In genomic region chr1:15448877-15449462, GRCh38 we compare ENCODE assay signal across 1 cellular context.
TF ChIP-seq lines count a peak whose summit lies in the region.

No MANE protein-coding gene starts in this region.

TF ChIP-seq in K562, 482 proteins besides CTCF, POLR2A, EP300 and RAD21:
- TF ChIP-seq POLR2AphosphoS2 (IDR thresholded peaks at IDR 0.05; ENCODE audit: low read length) = no peak
- TF ChIP-seq, protein P1, sequence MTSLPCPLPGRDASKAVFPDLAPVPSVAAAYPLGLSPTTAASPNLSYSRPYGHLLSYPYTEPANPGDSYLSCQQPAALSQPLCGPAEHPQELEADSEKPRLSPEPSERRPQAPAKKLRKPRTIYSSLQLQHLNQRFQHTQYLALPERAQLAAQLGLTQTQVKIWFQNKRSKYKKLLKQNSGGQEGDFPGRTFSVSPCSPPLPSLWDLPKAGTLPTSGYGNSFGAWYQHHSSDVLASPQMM (CRISPR knock-in tag; IDR thresholded peaks at IDR 0.05) = no peak
- TF ChIP-seq, protein P2, sequence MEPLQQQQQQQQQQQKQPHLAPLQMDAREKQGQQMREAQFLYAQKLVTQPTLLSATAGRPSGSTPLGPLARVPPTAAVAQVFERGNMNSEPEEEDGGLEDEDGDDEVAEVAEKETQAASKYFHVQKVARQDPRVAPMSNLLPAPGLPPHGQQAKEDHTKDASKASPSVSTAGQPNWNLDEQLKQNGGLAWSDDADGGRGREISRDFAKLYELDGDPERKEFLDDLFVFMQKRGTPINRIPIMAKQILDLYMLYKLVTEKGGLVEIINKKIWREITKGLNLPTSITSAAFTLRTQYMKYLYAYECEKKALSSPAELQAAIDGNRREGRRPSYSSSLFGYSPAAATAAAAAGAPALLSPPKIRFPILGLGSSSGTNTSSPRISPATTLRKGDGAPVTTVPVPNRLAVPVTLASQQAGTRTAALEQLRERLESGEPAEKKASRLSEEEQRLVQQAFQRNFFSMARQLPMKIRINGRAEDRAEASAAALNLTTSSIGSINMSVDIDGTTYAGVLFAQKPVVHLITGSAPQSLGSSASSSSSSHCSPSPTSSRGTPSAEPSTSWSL (CRISPR knock-in tag; IDR thresholded peaks at IDR 0.05; ENCODE audit: borderline replicate concordance) = no peak
- TF ChIP-seq NCOA6 (IDR thresholded peaks at IDR 0.05) = no peak
- no peak for TF ChIP-seq ZNF184 (CRISPR knock-in tag; IDR thresholded peaks at IDR 0.05)
- TF ChIP-seq, protein P3, sequence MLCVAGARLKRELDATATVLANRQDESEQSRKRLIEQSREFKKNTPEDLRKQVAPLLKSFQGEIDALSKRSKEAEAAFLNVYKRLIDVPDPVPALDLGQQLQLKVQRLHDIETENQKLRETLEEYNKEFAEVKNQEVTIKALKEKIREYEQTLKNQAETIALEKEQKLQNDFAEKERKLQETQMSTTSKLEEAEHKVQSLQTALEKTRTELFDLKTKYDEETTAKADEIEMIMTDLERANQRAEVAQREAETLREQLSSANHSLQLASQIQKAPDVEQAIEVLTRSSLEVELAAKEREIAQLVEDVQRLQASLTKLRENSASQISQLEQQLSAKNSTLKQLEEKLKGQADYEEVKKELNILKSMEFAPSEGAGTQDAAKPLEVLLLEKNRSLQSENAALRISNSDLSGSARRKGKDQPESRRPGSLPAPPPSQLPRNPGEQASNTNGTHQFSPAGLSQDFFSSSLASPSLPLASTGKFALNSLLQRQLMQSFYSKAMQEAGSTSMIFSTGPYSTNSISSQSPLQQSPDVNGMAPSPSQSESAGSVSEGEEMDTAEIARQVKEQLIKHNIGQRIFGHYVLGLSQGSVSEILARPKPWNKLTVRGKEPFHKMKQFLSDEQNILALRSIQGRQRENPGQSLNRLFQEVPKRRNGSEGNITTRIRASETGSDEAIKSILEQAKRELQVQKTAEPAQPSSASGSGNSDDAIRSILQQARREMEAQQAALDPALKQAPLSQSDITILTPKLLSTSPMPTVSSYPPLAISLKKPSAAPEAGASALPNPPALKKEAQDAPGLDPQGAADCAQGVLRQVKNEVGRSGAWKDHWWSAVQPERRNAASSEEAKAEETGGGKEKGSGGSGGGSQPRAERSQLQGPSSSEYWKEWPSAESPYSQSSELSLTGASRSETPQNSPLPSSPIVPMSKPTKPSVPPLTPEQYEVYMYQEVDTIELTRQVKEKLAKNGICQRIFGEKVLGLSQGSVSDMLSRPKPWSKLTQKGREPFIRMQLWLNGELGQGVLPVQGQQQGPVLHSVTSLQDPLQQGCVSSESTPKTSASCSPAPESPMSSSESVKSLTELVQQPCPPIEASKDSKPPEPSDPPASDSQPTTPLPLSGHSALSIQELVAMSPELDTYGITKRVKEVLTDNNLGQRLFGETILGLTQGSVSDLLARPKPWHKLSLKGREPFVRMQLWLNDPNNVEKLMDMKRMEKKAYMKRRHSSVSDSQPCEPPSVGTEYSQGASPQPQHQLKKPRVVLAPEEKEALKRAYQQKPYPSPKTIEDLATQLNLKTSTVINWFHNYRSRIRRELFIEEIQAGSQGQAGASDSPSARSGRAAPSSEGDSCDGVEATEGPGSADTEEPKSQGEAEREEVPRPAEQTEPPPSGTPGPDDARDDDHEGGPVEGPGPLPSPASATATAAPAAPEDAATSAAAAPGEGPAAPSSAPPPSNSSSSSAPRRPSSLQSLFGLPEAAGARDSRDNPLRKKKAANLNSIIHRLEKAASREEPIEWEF (CRISPR knock-in tag; IDR thresholded peaks at IDR 0.05) = no peak
- TF ChIP-seq, protein P4, sequence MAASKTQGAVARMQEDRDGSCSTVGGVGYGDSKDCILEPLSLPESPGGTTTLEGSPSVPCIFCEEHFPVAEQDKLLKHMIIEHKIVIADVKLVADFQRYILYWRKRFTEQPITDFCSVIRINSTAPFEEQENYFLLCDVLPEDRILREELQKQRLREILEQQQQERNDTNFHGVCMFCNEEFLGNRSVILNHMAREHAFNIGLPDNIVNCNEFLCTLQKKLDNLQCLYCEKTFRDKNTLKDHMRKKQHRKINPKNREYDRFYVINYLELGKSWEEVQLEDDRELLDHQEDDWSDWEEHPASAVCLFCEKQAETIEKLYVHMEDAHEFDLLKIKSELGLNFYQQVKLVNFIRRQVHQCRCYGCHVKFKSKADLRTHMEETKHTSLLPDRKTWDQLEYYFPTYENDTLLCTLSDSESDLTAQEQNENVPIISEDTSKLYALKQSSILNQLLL (CRISPR knock-in tag; IDR thresholded peaks at IDR 0.05; ENCODE audit: borderline replicate concordance) = no peak
- no peak for TF ChIP-seq JUN (IDR thresholded peaks at IDR 0.05; ENCODE audit: borderline replicate concordance, low read depth, low read length)
- no peak for TF ChIP-seq JUN (CRISPR knock-in tag; IDR thresholded peaks at IDR 0.05; ENCODE audit: borderline replicate concordance)
- TF ChIP-seq YY1 (IDR thresholded peaks at IDR 0.05; ENCODE audit: borderline replicate concordance in 1 of 3, control insufficient read depth in 1 of 3, extremely low read depth in 1 of 3, insufficient read depth in 3 of 3, insufficient read length in 1 of 3, insufficient replicate concordance in 2 of 3, low read depth in 1 of 3, low read length in 2 of 3) = peak in 1 of 3 experiments; percentile 65
- no peak for TF ChIP-seq ARID2 (IDR thresholded peaks at IDR 0.05)
- no peak for TF ChIP-seq BACH1 (tag; IDR thresholded peaks at IDR 0.05)
- peak in 1 of 2 experiments; percentile 82; a peak in 2 of 4 replicates for TF ChIP-seq RCOR1 (IDR thresholded peaks at IDR 0.05; ENCODE audit: borderline replicate concordance in 1 of 2, low read depth in 2 of 2, low read length in 2 of 2)
- peak; percentile 94 for TF ChIP-seq RBM25 (IDR thresholded peaks at IDR 0.05; ENCODE audit: low read depth, low read length, severe bottlenecking)
- peak; percentile 97 for TF ChIP-seq ADNP (tag; IDR thresholded peaks at IDR 0.05)
- 0 out of 3 replicates have a peak, but pooled peaks of 1 of the 2 experiments have one; percentile 17 for TF ChIP-seq CBX3 (IDR thresholded peaks at IDR 0.05; ENCODE audit: borderline replicate concordance in 1 of 2, low read length in 2 of 2)
- peak; percentile 75 to 83 for TF ChIP-seq KDM1A (IDR thresholded peaks at IDR 0.05)
- no peak for TF ChIP-seq ID3 (CRISPR knock-in tag; IDR thresholded peaks at IDR 0.05)
- no peak for TF ChIP-seq ID3 (tag; IDR thresholded peaks at IDR 0.05)
- TF ChIP-seq SMARCA5 (IDR thresholded peaks at IDR 0.05) = peak; percentile 73
- TF ChIP-seq CHD4 (IDR thresholded peaks at IDR 0.05; ENCODE audit: insufficient read depth, insufficient replicate concordance, low read depth, low read length, poor library complexity, severe bottlenecking) = peak; percentile 68
- TF ChIP-seq TARDBP (IDR thresholded peaks at IDR 0.05) = no peak
- peak; percentile 99 for TF ChIP-seq BCOR (IDR thresholded peaks at IDR 0.05)
- TF ChIP-seq FIP1L1 (IDR thresholded peaks at IDR 0.05; ENCODE audit: low read depth, low read length, poor library complexity, severe bottlenecking) = no peak
